In genomic region chr9:122498883-122499288, GRCh38 we compare ENCODE assay signal across 8 cellular contexts. TPM values are rescaled to one million over a fixed set of nuclear protein-coding genes. Genes with fewer than 3 reads are reported as not detected.
DNase-seq lines count a peak whose midpoint lies in the region; ATAC-seq and TF ChIP-seq lines count a peak whose summit lies in the region.

No MANE protein-coding gene starts in this region.

- H3K27ac Mint-ChIP-seq in CD4-positive, alpha-beta memory T cell, result no peak overlapping the region
- no peak overlapping the region for H3K27ac Mint-ChIP-seq in stimulated activated naive B cell treated with anti-CD40 and anti-IgM and Interleukin-4, amounts not matched to agents 10 μg/mL and 1 μg/mL and 100 μg/mL, for 72 hours

- intact Hi-C loops in CD4-positive, alpha-beta memory T cell (cut with micrococcal nuclease), result loop anchor here (1.0 kb wide), 1 partner anchor 311 kb away; no protein-coding TSS in a partner anchor

- no peaks in the 10 kb centered on the region for H3K9me3 ChIP-seq in CD4-positive, alpha-beta memory T cell (ENCODE audit: control insufficient read depth in 1 of 2, low read length in 2 of 2)

- in situ Hi-C loops in GM13976 (cut with MboI; ENCODE audit: low sequenced_read_pairs, unreplicated experiment), result no loop called here

- CTCF ChIA-PET in CD4-positive, alpha-beta memory T cell (lab: Charles Lee; ENCODE audit: partially characterized antibody), result interaction anchor here (0.6 to 2.9 kb wide), 17 partner anchors 9 to 1900 kb away, joined by 3 to 25 read pairs (median 4); partner anchors contain the start of genes OR1B1 and OR1J2

- H3K9me3 Mint-ChIP-seq in CD4-positive, alpha-beta memory T cell, result peaks cover 0 to 18% (median 12%) of the 10 kb centered on the region in 8 donors
- peaks cover 7% of the 10 kb centered on the region in 2 donors for H3K9me3 Mint-ChIP-seq in stimulated activated naive B cell treated with anti-CD40 and anti-IgM and Interleukin-4, amounts not matched to agents 10 μg/mL and 1 μg/mL and 100 μg/mL, for 72 hours

- H3K4me1 ChIP-seq in CD4-positive, alpha-beta memory T cell (ENCODE audit: insufficient read depth, low read length), result no peaks in the 10 kb centered on the region

- no peak overlapping the region for H3K4me3 Mint-ChIP-seq in CD4-positive, alpha-beta memory T cell
- H3K4me3 Mint-ChIP-seq in stimulated activated naive B cell treated with anti-CD40 and anti-IgM and Interleukin-4, amounts not matched to agents 10 μg/mL and 1 μg/mL and 100 μg/mL, for 72 hours, result no peak overlapping the region

- H3K4me1 Mint-ChIP-seq in CD4-positive, alpha-beta memory T cell, result no peaks in the 10 kb centered on the region
- H3K4me1 Mint-ChIP-seq in stimulated activated naive B cell treated with anti-CD40 and anti-IgM and Interleukin-4, amounts not matched to agents 10 μg/mL and 1 μg/mL and 100 μg/mL, for 72 hours, result no peaks in the 10 kb centered on the region

- peak; percentile 45 to 58 for ATAC-seq in stimulated activated naive B cell treated with anti-CD40 and anti-IgM and Interleukin-4, amounts not matched to agents 10 μg/mL and 1 μg/mL and 100 μg/mL, for 72 hours (replicated peaks)
- ATAC-seq in HG02938 (IDR thresholded peaks at IDR 0.05; ENCODE audit: unreplicated experiment), result no peak

- peak in 4 of 5 donors; percentile 3 to 26 (median 16) for DNase-seq in CD4-positive, alpha-beta memory T cell
- DNase-seq in GM13976 (ENCODE audit: low spot score) (peak; percentile 37), MV-4-11 (lab: John Stamatoyannopoulos, UW) (peak; percentile 34), glomerular visceral epithelial cell (ENCODE audit: extremely low spot score) (peak; percentile 52), caudate nucleus (lab: John Stamatoyannopoulos, UW) (no peak)
- peak; percentile 7 for DNase-seq in activated CD4-positive, alpha-beta T cell treated with anti-CD3 and anti-CD28 coated beads, Interleukin-2, amount 50 U/mL, for 48 hours
- peak; percentile 9 for DNase-seq in stimulated activated naive B cell treated with anti-CD40 and anti-IgM and Interleukin-4, amounts not matched to agents 10 μg/mL and 1 μg/mL and 100 μg/mL, for 72 hours

- no peak overlapping the region for H3K27ac ChIP-seq in CD4-positive, alpha-beta memory T cell (ENCODE audit: low read depth, low read length)
- no peak overlapping the region for H3K27ac ChIP-seq in caudate nucleus (ENCODE audit: low read depth, low read length)

- peaks cover 8 to 25% of the 10 kb centered on the region in 2 donors for H3K27me3 Mint-ChIP-seq in CD4-positive, alpha-beta memory T cell
- peaks cover 50 to 58% of the 10 kb centered on the region in 2 donors for H3K27me3 Mint-ChIP-seq in stimulated activated naive B cell treated with anti-CD40 and anti-IgM and Interleukin-4, amounts not matched to agents 10 μg/mL and 1 μg/mL and 100 μg/mL, for 72 hours

- H3K36me3 Mint-ChIP-seq in CD4-positive, alpha-beta memory T cell, result peaks cover 0 to 3% of the 10 kb centered on the region in 2 donors
- H3K36me3 Mint-ChIP-seq in stimulated activated naive B cell treated with anti-CD40 and anti-IgM and Interleukin-4, amounts not matched to agents 10 μg/mL and 1 μg/mL and 100 μg/mL, for 72 hours, result peaks cover 0 to 2% of the 10 kb centered on the region in 2 donors

- TF ChIP-seq CTCF in GM13976 (IDR thresholded peaks at IDR 0.05; ENCODE audit: borderline replicate concordance, control extremely low read depth, extremely low read depth, insufficient read depth, missing control alignments), result peak; percentile 66

- POLR2A ChIA-PET in CD4-positive, alpha-beta memory T cell (lab: Charles Lee; ENCODE audit: partially characterized antibody), result no interaction called here

- no peaks in the 10 kb centered on the region for H3K27me3 ChIP-seq in CD4-positive, alpha-beta memory T cell (ENCODE audit: insufficient read depth, low read length)

- no peak overlapping the region for H3K4me3 ChIP-seq in CD4-positive, alpha-beta memory T cell (ENCODE audit: low read length in 2 of 2)

- H3K36me3 ChIP-seq in CD4-positive, alpha-beta memory T cell (ENCODE audit: insufficient read depth, low read length), result no peaks in the 10 kb centered on the region

RNA-seq across cellular contexts. Expression of gene OR1J2, which starts 11.7 kb away (rescaled TPM):
- total RNA-seq in CD4-positive, alpha-beta memory T cell, result not detected
- not detected for polyA plus RNA-seq in CD4-positive, alpha-beta memory T cell

RNA-seq across cellular contexts. Expression of gene OR1J4, which starts 20.1 kb away (rescaled TPM):
- total RNA-seq in CD4-positive, alpha-beta memory T cell, result not detected
- polyA plus RNA-seq in CD4-positive, alpha-beta memory T cell, result not detected

RNA-seq across cellular contexts. Expression of gene OR1J1, which starts 21.2 kb away (rescaled TPM):
- total RNA-seq in CD4-positive, alpha-beta memory T cell, result not detected
- not detected for polyA plus RNA-seq in CD4-positive, alpha-beta memory T cell

RNA-seq across cellular contexts. Expression of gene OR1N1, which starts 28.2 kb away (rescaled TPM):
- not detected for total RNA-seq in CD4-positive, alpha-beta memory T cell
- polyA plus RNA-seq in CD4-positive, alpha-beta memory T cell, result not detected

RNA-seq across cellular contexts. Expression of gene OR1N2, which starts 54.0 kb away (rescaled TPM):
- not detected for total RNA-seq in CD4-positive, alpha-beta memory T cell
- not detected for polyA plus RNA-seq in CD4-positive, alpha-beta memory T cell

Comparison
In these comparisons a context has a peak if more than half of its experiments do, and no peak if none do; other contexts are left out.
1. DNase-seq: peak in CD4-positive, alpha-beta memory T cell (4 of 5), GM13976 (single experiment), MV-4-11 (single experiment), activated CD4-positive, alpha-beta T cell treated with anti-CD3 and anti-CD28 coated beads, Interleukin-2, amount 50 U/mL, for 48 hours (2 of 2), glomerular visceral epithelial cell (single experiment) and stimulated activated naive B cell treated with anti-CD40 and anti-IgM and Interleukin-4, amounts not matched to agents 10 μg/mL and 1 μg/mL and 100 μg/mL, for 72 hours (single experiment); none in caudate nucleus (0 of 61).